In genomic region chr17:38877130-38877851, GRCh38 we compare ENCODE assay signal across 9 cellular contexts.
A peak's percentile ranks its signal among the peaks of the same experiment; 100 is the strongest.
DNase-seq lines count a peak whose midpoint lies in the region; ATAC-seq and TF ChIP-seq lines count a peak whose summit lies in the region.
"Had no signal": no experiment of that assay in that cellular context is flagged by ENCODE, and none has a peak within 500 bp of the region (broad histone marks: within the 10 kb centered on the region; RNA-seq: fewer than 3 reads in every experiment).

No MANE protein-coding gene starts in this region.

- no peak overlapping the region for H2AFZ ChIP-seq in OCI-LY3 (ENCODE audit: low read depth, low read length)

- peaks cover 16% of the 10 kb centered on the region for H3K4me1 ChIP-seq in OCI-LY3 (ENCODE audit: low read length)

- no peak overlapping the region for H3K9ac ChIP-seq in OCI-LY3 (ENCODE audit: low read length)

- DNase-seq in NCI-H1417 (lab: John Stamatoyannopoulos, UW) (peak in 2 of 3 experiments; percentile 11 to 48), NCI-H1417 treated with DMSO at 0.1 percent for 48 hours (lab: John Stamatoyannopoulos, UW) (no peak), NCI-H1105 (lab: John Stamatoyannopoulos, UW) (no peak), NCI-H146 treated with DMSO at 0.1 percent for 48 hours (lab: John Stamatoyannopoulos, UW; ENCODE audit: unreplicated experiment) (no peak)
- DNase-seq in effector CD8-positive, alpha-beta T cell (lab: John Stamatoyannopoulos, UW) = peak; percentile 29

- H3K27me3 ChIP-seq in OCI-LY3 (ENCODE audit: low read depth, low read length) = no peaks in the 10 kb centered on the region

- no peaks in the 10 kb centered on the region for H3K9me3 ChIP-seq in OCI-LY3 (ENCODE audit: insufficient read depth, low read length)
- H3K9me3 ChIP-seq: HAP-1 had no signal

- H4K20me1 ChIP-seq in OCI-LY3 (ENCODE audit: insufficient read depth, low read length) = peaks cover 68% of the 10 kb centered on the region

- H3K36me3 ChIP-seq in OCI-LY3 (replicated peaks; ENCODE audit: low read depth, low read length) = peaks cover 33% of the 10 kb centered on the region

- H3K4me1 Mint-ChIP-seq in stimulated activated memory B cell treated with anti-CD40 and anti-IgM and Interleukin-4, amounts not matched to agents 10 μg/mL and 1 μg/mL and 100 μg/mL, for 72 hours = peaks cover 95% of the 10 kb centered on the region

- H3K27ac ChIP-seq in OCI-LY3 (ENCODE audit: low read length) = no peak overlapping the region

- H3K27me3 Mint-ChIP-seq in stimulated activated memory B cell treated with anti-CD40 and anti-IgM and Interleukin-4, amounts not matched to agents 10 μg/mL and 1 μg/mL and 100 μg/mL, for 72 hours = no peaks in the 10 kb centered on the region

- TF ChIP-seq CTCF in OCI-LY3 (IDR thresholded peaks at IDR 0.05; ENCODE audit: low read depth, low read length) = no peak

- peak overlapping the region; percentile 34; the same call in 1 of the 2 replicates for H3K4me3 ChIP-seq in OCI-LY3 (ENCODE audit: low read length)
- H3K4me3 ChIP-seq: HAP-1 had no signal

- peaks cover 35% of the 10 kb centered on the region for H3K36me3 Mint-ChIP-seq in stimulated activated memory B cell treated with anti-CD40 and anti-IgM and Interleukin-4, amounts not matched to agents 10 μg/mL and 1 μg/mL and 100 μg/mL, for 72 hours

- peak overlapping the region; percentile 87 for H3K27ac Mint-ChIP-seq in stimulated activated memory B cell treated with anti-CD40 and anti-IgM and Interleukin-4, amounts not matched to agents 10 μg/mL and 1 μg/mL and 100 μg/mL, for 72 hours

- peaks cover 48% of the 10 kb centered on the region for H3K79me2 ChIP-seq in OCI-LY3 (ENCODE audit: low read length)

- peak; percentile 90 for ATAC-seq in stimulated activated memory B cell treated with anti-CD40 and anti-IgM and Interleukin-4, amounts not matched to agents 10 μg/mL and 1 μg/mL and 100 μg/mL, for 72 hours
- ATAC-seq in HG02840 (IDR thresholded peaks at IDR 0.05; ENCODE audit: low FRiP score, unreplicated experiment) = no peak

- no peaks in the 10 kb centered on the region for H3K9me3 Mint-ChIP-seq in stimulated activated memory B cell treated with anti-CD40 and anti-IgM and Interleukin-4, amounts not matched to agents 10 μg/mL and 1 μg/mL and 100 μg/mL, for 72 hours

- H3K4me2 ChIP-seq in OCI-LY3 (ENCODE audit: low read length) = peak overlapping the region; percentile 48

- H3K4me3 Mint-ChIP-seq in stimulated activated memory B cell treated with anti-CD40 and anti-IgM and Interleukin-4, amounts not matched to agents 10 μg/mL and 1 μg/mL and 100 μg/mL, for 72 hours = peak overlapping the region; percentile 67

Comparison
In these comparisons a context has a peak if more than half of its experiments do, and no peak if none do; other contexts are left out.
1. DNase-seq: peak in NCI-H1417 (2 of 3) and effector CD8-positive, alpha-beta T cell (single experiment); none in NCI-H1417 treated with DMSO at 0.1 percent for 48 hours (single experiment), NCI-H1105 (single experiment) and NCI-H146 treated with DMSO at 0.1 percent for 48 hours (single experiment).